In the genomic region with DNA sequence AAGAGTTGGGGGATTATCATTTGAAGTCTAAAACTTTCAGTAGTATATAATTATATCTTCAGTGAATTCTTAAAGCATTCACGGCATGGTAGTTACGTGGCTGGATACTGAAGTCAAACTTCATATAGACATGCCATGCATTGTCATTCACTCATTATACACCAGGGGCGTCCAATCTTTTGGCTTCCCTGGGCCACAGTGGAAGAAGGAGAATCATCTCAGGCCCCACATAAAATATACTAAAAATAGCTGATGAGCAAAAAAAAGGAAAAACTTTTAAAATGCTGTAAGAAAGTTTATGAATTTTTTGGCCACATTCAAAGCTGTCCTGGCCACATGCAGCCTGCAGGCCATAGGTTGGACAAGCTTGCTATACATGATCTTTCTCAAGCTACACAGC, we compare ENCODE assay signal across 1 cellular context.
TF ChIP-seq lines count a peak whose summit lies in the region.

No MANE protein-coding gene starts in this region.

TF ChIP-seq in K562, 482 proteins besides CTCF, POLR2A, EP300 and RAD21:
- peak; percentile 64 for TF ChIP-seq ZNF316 (IDR thresholded peaks at IDR 0.05)
- 0 out of 2 replicates have a peak, but pooled peaks have one; percentile 30 for TF ChIP-seq C11orf30 (IDR thresholded peaks at IDR 0.05; ENCODE audit: low read depth)
- no peak for TF ChIP-seq MTA2 (IDR thresholded peaks at IDR 0.05; ENCODE audit: low read depth)
